2 cellular contexts compared by ENCODE assay signal in genomic region chr12:109824731-109825130, GRCh38.
TF ChIP-seq lines count a peak whose summit lies in the region.

No MANE protein-coding gene starts in this region.

TF ChIP-seq in HepG2, 621 proteins besides CTCF, POLR2A, EP300 and RAD21:
- TF ChIP-seq ZNF629 (CRISPR knock-in tag; conservative IDR thresholded peaks at IDR 0.05): peak; percentile 63
- TF ChIP-seq, protein P1, sequence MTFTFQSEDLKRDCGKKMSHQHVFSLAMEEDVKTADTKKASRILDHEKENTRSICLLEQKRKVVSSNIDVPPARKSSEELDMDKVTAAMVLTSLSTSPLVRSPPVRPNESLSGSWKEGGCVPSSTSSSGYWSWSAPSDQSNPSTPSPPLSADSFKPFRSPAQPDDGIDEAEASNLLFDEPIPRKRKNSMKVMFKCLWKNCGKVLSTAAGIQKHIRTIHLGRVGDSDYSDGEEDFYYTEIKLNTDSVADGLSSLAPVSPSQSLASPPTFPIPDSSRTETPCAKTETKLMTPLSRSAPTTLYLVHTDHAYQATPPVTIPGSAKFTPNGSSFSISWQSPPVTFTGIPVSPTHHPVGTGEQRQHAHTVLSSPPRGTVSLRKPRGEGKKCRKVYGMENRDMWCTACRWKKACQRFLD (CRISPR knock-in tag; IDR thresholded peaks at IDR 0.05; ENCODE audit: borderline replicate concordance): no peak
- no peak for TF ChIP-seq ZBTB3 (CRISPR knock-in tag; IDR thresholded peaks at IDR 0.05; ENCODE audit: borderline replicate concordance, low read depth)
- TF ChIP-seq LCORL (IDR thresholded peaks at IDR 0.05): no peak
- TF ChIP-seq LCORL (CRISPR knock-in tag; IDR thresholded peaks at IDR 0.05): no peak

TF ChIP-seq in K562, 482 proteins besides CTCF, POLR2A, EP300 and RAD21:
- TF ChIP-seq KLF13 (tag; IDR thresholded peaks at IDR 0.05; ENCODE audit: borderline replicate concordance, low read depth) (no peak), NR2F6 (CRISPR knock-in tag; IDR thresholded peaks at IDR 0.05) (no peak), RBM25 (IDR thresholded peaks at IDR 0.05; ENCODE audit: low read depth, low read length, severe bottlenecking) (peak; percentile 63)
